Comparison of ENCODE assay signal across 13 cellular contexts in the genomic region with DNA sequence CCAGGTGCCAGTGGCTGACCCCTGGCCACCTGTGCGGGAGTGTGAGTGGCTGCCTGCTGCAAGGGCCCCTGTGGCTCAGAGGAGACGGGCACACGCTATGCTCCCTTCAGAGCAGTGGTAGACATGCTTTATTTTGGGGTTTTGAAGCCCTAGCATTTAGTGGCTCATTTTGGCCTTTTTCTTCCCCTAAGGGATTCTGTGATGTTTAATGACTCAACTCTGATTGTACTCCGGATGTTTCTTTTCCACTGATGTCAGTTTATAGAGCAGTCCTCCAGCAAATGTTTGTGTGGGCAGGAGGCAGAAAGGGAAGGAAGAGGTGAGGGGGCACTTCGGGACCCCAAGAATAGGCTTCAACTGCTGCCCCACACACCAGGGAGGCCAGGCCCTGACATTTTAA.
DNase-seq lines count a peak whose midpoint lies in the region; ATAC-seq and TF ChIP-seq lines count a peak whose summit lies in the region.
"Had no signal": no experiment of that assay in that cellular context is flagged by ENCODE, and none has a peak within 500 bp of the region (broad histone marks: within the 10 kb centered on the region; RNA-seq: fewer than 3 reads in every experiment).

No MANE protein-coding gene starts in this region.

- no peak for TF ChIP-seq CTCF in heart right ventricle (IDR thresholded peaks at IDR 0.05)
- TF ChIP-seq CTCF in brain (conservative IDR thresholded peaks at IDR 0.05) = no peak

- intact Hi-C loops in heart right ventricle (cut with DNase I) = loop anchor here in 2 of 10 donors (5.0 to 10.0 kb wide), 2 partner anchors 51 to 62 kb away; a partner anchor contains a TSS
- intact Hi-C loops in Right ventricle myocardium superior (cut with DNase I) = no loop called here
- intact Hi-C loops in aorta (cut with DNase I) = loop anchor here (5.0 kb wide), 2 partner anchors 37 to 42 kb away; no protein-coding TSS in a partner anchor
- intact Hi-C loops in activated CD4-positive, alpha-beta memory T cell treated with anti-CD3 and anti-CD28 coated beads for 36 hours (cut with micrococcal nuclease) = no loop called here

- POLR2A ChIA-PET in activated CD4-positive, alpha-beta memory T cell treated with anti-CD3 and anti-CD28 coated beads for 36 hours (lab: Charles Lee) = no interaction called here

- peaks cover 74% of the 10 kb centered on the region for H3K4me1 Mint-ChIP-seq in brain
- H3K4me1 Mint-ChIP-seq in activated CD4-positive, alpha-beta memory T cell treated with anti-CD3 and anti-CD28 coated beads for 36 hours (ENCODE audit: low read depth) = no peaks in the 10 kb centered on the region

- H3K4me1 ChIP-seq in heart right ventricle (peaks cover 6 to 74% (median 58%) of the 10 kb centered on the region in 9 donors), aorta (ENCODE audit: control insufficient read depth in 1 of 2, insufficient read depth in 2 of 2, low read length in 2 of 2) (peaks cover 9 to 22% of the 10 kb centered on the region in 2 donors)
- H3K4me1 ChIP-seq: A549 had no signal

- no peak for DNase-seq in heart right ventricle
- no peak for DNase-seq in Right ventricle myocardium superior
- DNase-seq in lung microvascular endothelial cell (ENCODE audit: low read depth in 2 of 2) = peak; percentile 24 to 49
- no peak for DNase-seq in aorta
- DNase-seq in activated CD4-positive, alpha-beta memory T cell treated with anti-CD3 and anti-CD28 coated beads for 36 hours = no peak
- DNase-seq: activated CD8-positive, alpha-beta memory T cell treated with anti-CD3 and anti-CD28 coated beads, Interleukin-2, amount 50 U/mL, for 48 hours; amygdala; DMS79 had no signal

- H3K27me3 Mint-ChIP-seq in brain = no peaks in the 10 kb centered on the region
- no peaks in the 10 kb centered on the region for H3K27me3 Mint-ChIP-seq in activated CD4-positive, alpha-beta memory T cell treated with anti-CD3 and anti-CD28 coated beads for 36 hours

- H3K27ac Mint-ChIP-seq in brain = peak overlapping the region in 3 of 5 experiments; percentile 22 to 91 (median 40)
- no peak overlapping the region for H3K27ac Mint-ChIP-seq in activated CD4-positive, alpha-beta memory T cell treated with anti-CD3 and anti-CD28 coated beads for 36 hours

- H3K27me3 ChIP-seq in heart right ventricle (no peaks in the 10 kb centered on the region), aorta (ENCODE audit: control insufficient read depth in 1 of 2, insufficient read depth in 2 of 2, low read length in 1 of 2) (no peaks in the 10 kb centered on the region)

- H3K9me3 Mint-ChIP-seq in brain = peaks cover 0 to 6% (median 0%) of the 10 kb centered on the region in 5 experiments
- H3K9me3 Mint-ChIP-seq in activated CD4-positive, alpha-beta memory T cell treated with anti-CD3 and anti-CD28 coated beads for 36 hours = no peaks in the 10 kb centered on the region

- no peaks in the 10 kb centered on the region for H3K36me3 Mint-ChIP-seq in brain
- no peaks in the 10 kb centered on the region for H3K36me3 Mint-ChIP-seq in activated CD4-positive, alpha-beta memory T cell treated with anti-CD3 and anti-CD28 coated beads for 36 hours

- ATAC-seq in heart right ventricle = peak in 5 of 8 donors; percentile 7 to 34 (median 18)
- no peak for ATAC-seq in Right ventricle myocardium superior (ENCODE audit: poor library complexity)
- peak; percentile 31 for ATAC-seq in aorta (ENCODE audit: low FRiP score)
- no peak for ATAC-seq in HG02623 (IDR thresholded peaks at IDR 0.05; ENCODE audit: unreplicated experiment)
- ATAC-seq in GM19023 (IDR thresholded peaks at IDR 0.05; ENCODE audit: unreplicated experiment) = no peak
- ATAC-seq: A549 had no signal

- H3K27ac ChIP-seq in heart right ventricle = peak overlapping the region in 9 of 10 donors; percentile 25 to 86 (median 70)
- H3K27ac ChIP-seq in aorta (ENCODE audit: low read depth in 1 of 2, low read length in 2 of 2) = peak overlapping the region; percentile 72 to 90
- H3K27ac ChIP-seq: A549, KMS-11 had no signal

- no peaks in the 10 kb centered on the region for H3K9me3 ChIP-seq in heart right ventricle
- no peaks in the 10 kb centered on the region for H3K9me3 ChIP-seq in aorta (ENCODE audit: control insufficient read depth, low read length)
- H3K9me3 ChIP-seq: A549 had no signal

- H3K4me3 ChIP-seq in heart right ventricle = no peak overlapping the region
- no peak overlapping the region for H3K4me3 ChIP-seq in aorta (ENCODE audit: low read length in 2 of 2)
- H3K4me3 ChIP-seq: A549 had no signal

- CTCF ChIA-PET in activated CD4-positive, alpha-beta memory T cell treated with anti-CD3 and anti-CD28 coated beads for 36 hours (lab: Charles Lee) = no interaction called here

- 57 to 70% methylated on average over 5 of the region's 5 CpGs for WGBS in heart right ventricle, 2 donors
- WGBS in aorta, 2 donors = 7 to 9% methylated on average over 5 of the region's 5 CpGs

- H3K36me3 ChIP-seq in heart right ventricle (no peaks in the 10 kb centered on the region), aorta (ENCODE audit: control insufficient read depth in 1 of 2, insufficient read depth in 2 of 2, low read length in 1 of 2) (no peaks in the 10 kb centered on the region)

- peak overlapping the region in 2 of 5 experiments; percentile 25 to 45 for H3K4me3 Mint-ChIP-seq in brain
- no peak overlapping the region for H3K4me3 Mint-ChIP-seq in activated CD4-positive, alpha-beta memory T cell treated with anti-CD3 and anti-CD28 coated beads for 36 hours

Comparison
In these comparisons a context has a peak if more than half of its experiments do, and no peak if none do; other contexts are left out.
1. ATAC-seq: peak in heart right ventricle (5 of 8) and aorta (single experiment); none in Right ventricle myocardium superior (single experiment), HG02623 (single experiment) and GM19023 (single experiment).
2. DNase-seq: peak in lung microvascular endothelial cell (2 of 2); none in heart right ventricle (0 of 2), Right ventricle myocardium superior (single experiment), aorta (0 of 2) and activated CD4-positive, alpha-beta memory T cell treated with anti-CD3 and anti-CD28 coated beads for 36 hours (single experiment).
3. intact Hi-C loops: an anchor here in aorta (5.0 kb wide); none called in Right ventricle myocardium superior and activated CD4-positive, alpha-beta memory T cell treated with anti-CD3 and anti-CD28 coated beads for 36 hours.